ENCODE assay signal across 9 cellular contexts in the genomic region with DNA sequence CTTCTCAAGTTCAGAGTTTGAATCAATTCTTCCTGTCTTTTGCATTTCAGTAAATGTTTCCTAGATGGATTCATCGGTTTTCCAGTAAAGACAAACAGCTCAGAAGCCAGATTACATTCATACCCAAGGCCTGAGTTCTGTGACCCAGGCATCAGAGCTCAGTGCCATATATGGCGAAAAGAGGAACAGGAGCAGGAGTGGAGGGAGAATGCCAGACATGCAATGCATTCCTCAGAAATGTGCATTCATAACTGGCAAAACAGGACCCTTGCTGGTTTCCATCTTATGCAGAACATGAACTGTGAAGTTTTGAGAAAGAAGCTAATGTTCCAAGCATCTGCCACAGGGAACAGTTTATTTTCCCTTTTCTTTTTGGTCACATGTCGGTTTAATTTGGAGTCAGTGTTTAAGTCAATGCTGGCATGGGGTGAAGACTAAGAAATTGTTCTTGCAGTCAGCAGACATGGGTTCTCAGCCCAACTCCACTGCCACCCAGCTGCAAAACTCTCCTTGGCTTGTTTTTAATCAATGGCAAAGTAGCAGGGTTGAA.
DNase-seq lines count a peak whose midpoint lies in the region; ATAC-seq, FAIRE-seq and TF ChIP-seq lines count a peak whose summit lies in the region.
"Had no signal": no experiment of that assay in that cellular context is flagged by ENCODE, and none has a peak within 500 bp of the region (broad histone marks: within the 10 kb centered on the region; RNA-seq: fewer than 3 reads in every experiment).

No MANE protein-coding gene starts in this region.

- H3K4me3 Mint-ChIP-seq in stimulated activated effector memory CD8-positive, alpha-beta T cell treated with anti-CD3 and anti-CD28 coated beads, Interleukin-12 subunit alpha, Interleukin-12 subunit beta, amount 100 ng/mL, for 72 hours, result no peak overlapping the region

- H3K4me3 ChIP-seq in A549, result no peak overlapping the region
- no peak overlapping the region for H3K4me3 ChIP-seq in MG63
- H3K4me3 ChIP-seq in dorsolateral prefrontal cortex, result peak overlapping the region in 4 of 59 donors; percentile 8 to 29 (median 22)

- H3K9me3 ChIP-seq in A549 (no peaks in the 10 kb centered on the region), MG63 (no peaks in the 10 kb centered on the region)

- peak overlapping the region; percentile 82 to 84 for H3K27ac ChIP-seq in A549
- H3K27ac ChIP-seq in dorsolateral prefrontal cortex, result peak overlapping the region in 52 of 59 donors; percentile 2 to 75 (median 50)
- H3K27ac ChIP-seq: epithelial cell of prostate had no signal

- intact Hi-C loops in dorsolateral prefrontal cortex (cut with DNase I), result loop anchor here in 1 of 2 donors (10.0 kb wide), 2 partner anchors 216 to 674 kb away; no protein-coding TSS in a partner anchor

- CTCF ChIA-PET in A549 (lab: Yijun Ruan, JAX), result interaction anchor here (0.9 kb wide), 1 partner anchor 30 kb away, joined by 3 read pairs; no protein-coding TSS in a partner anchor

- H3K36me3 Mint-ChIP-seq in stimulated activated effector memory CD8-positive, alpha-beta T cell treated with anti-CD3 and anti-CD28 coated beads, Interleukin-12 subunit alpha, Interleukin-12 subunit beta, amount 100 ng/mL, for 72 hours, result no peaks in the 10 kb centered on the region

- TF ChIP-seq CTCF in A549 (IDR thresholded peaks at IDR 0.05) (no peak), dorsolateral prefrontal cortex (IDR thresholded peaks at IDR 0.05 in 54 of 56, conservative IDR thresholded peaks at IDR 0.05 in 2 of 56; ENCODE audit: low read depth in 1 of 56, partially characterized antibody in 56 of 56) (peak in 17 of 56 donors; percentile 8 to 46 (median 19))

- POLR2A ChIA-PET in A549 (lab: Yijun Ruan, JAX), result no interaction called here

- peak in 1 of 2 experiments; percentile 80 for DNase-seq in A549 (ENCODE audit: low read depth in 1 of 2, low spot score in 1 of 2)
- DNase-seq in MG63, result peak; percentile 84
- no peak for DNase-seq in dorsolateral prefrontal cortex
- DNase-seq in midbrain (lab: John Stamatoyannopoulos, UW), result peak; percentile 64
- DNase-seq in NCI-H1436 treated with DMSO at 0.1 percent for 48 hours (lab: John Stamatoyannopoulos, UW), result no peak
- no peak for DNase-seq in effector CD4-positive, alpha-beta T cell
- DNase-seq in stimulated activated effector memory CD8-positive, alpha-beta T cell treated with anti-CD3 and anti-CD28 coated beads, Interleukin-12 subunit alpha, Interleukin-12 subunit beta, amount 100 ng/mL, for 72 hours (ENCODE audit: low spot score in 2 of 2), result no peak

- no peak overlapping the region for H3K27ac Mint-ChIP-seq in stimulated activated effector memory CD8-positive, alpha-beta T cell treated with anti-CD3 and anti-CD28 coated beads, Interleukin-12 subunit alpha, Interleukin-12 subunit beta, amount 100 ng/mL, for 72 hours

- no peak; a peak in 2 of 5 replicates for TF ChIP-seq EP300 in A549 (IDR thresholded peaks at IDR 0.05)

- peaks cover 4% of the 10 kb centered on the region; the same call in 1 of the 2 replicates for H3K36me3 ChIP-seq in MG63

- H3K27me3 ChIP-seq in MG63 (no peaks in the 10 kb centered on the region), dorsolateral prefrontal cortex (no peaks in the 10 kb centered on the region)

- H3K4me1 ChIP-seq in A549, result peaks cover 89% of the 10 kb centered on the region

- ATAC-seq in A549, result peak; percentile 20 to 73; a peak in 3 of 6 replicates
- ATAC-seq in GM18498 (IDR thresholded peaks at IDR 0.05; ENCODE audit: unreplicated experiment), result no peak
- ATAC-seq in stimulated activated effector memory CD8-positive, alpha-beta T cell treated with anti-CD3 and anti-CD28 coated beads, Interleukin-12 subunit alpha, Interleukin-12 subunit beta, amount 100 ng/mL, for 72 hours, result no peak

- WGBS in A549 (ENCODE audit: missing lambda C conversion rate), result 18% methylated on average over 3 of the region's 3 CpGs

- no peaks in the 10 kb centered on the region for H3K9me3 Mint-ChIP-seq in stimulated activated effector memory CD8-positive, alpha-beta T cell treated with anti-CD3 and anti-CD28 coated beads, Interleukin-12 subunit alpha, Interleukin-12 subunit beta, amount 100 ng/mL, for 72 hours

- H3K4me1 Mint-ChIP-seq in stimulated activated effector memory CD8-positive, alpha-beta T cell treated with anti-CD3 and anti-CD28 coated beads, Interleukin-12 subunit alpha, Interleukin-12 subunit beta, amount 100 ng/mL, for 72 hours, result peaks cover 25% of the 10 kb centered on the region

- H3K4me2 ChIP-seq in A549, result peak overlapping the region; percentile 90

- FAIRE-seq in A549 (lab: Jason Lieb, UNC), result no peak

- no peak for TF ChIP-seq POLR2A in A549 (IDR thresholded peaks at IDR 0.05; ENCODE audit: low read length)

- no peak for TF ChIP-seq RAD21 in A549 (conservative IDR thresholded peaks at IDR 0.05 in 1 of 2, IDR thresholded peaks at IDR 0.05 in 1 of 2)

TF ChIP-seq in A549, 52 proteins besides CTCF, POLR2A, EP300 and RAD21:
- TF ChIP-seq HOXB5 (CRISPR knock-in tag; IDR thresholded peaks at IDR 0.05) (0 out of 2 replicates have a peak, but pooled peaks have one; percentile 38), EHF (CRISPR knock-in tag; IDR thresholded peaks at IDR 0.05) (no peak), RCOR1 (IDR thresholded peaks at IDR 0.05; ENCODE audit: low read depth, low read length) (no peak), NR3C1 (IDR thresholded peaks at IDR 0.05) (no peak), MAFK (IDR thresholded peaks at IDR 0.05; ENCODE audit: partially characterized antibody) (no peak), ZFP36 (IDR thresholded peaks at IDR 0.05; ENCODE audit: borderline replicate concordance, partially characterized antibody) (peak; percentile 62), POLR2AphosphoS2 (conservative IDR thresholded peaks at IDR 0.05; ENCODE audit: low read length) (no peak)
- TF ChIP-seq, protein P1, sequence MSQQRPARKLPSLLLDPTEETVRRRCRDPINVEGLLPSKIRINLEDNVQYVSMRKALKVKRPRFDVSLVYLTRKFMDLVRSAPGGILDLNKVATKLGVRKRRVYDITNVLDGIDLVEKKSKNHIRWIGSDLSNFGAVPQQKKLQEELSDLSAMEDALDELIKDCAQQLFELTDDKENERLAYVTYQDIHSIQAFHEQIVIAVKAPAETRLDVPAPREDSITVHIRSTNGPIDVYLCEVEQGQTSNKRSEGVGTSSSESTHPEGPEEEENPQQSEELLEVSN (IDR thresholded peaks at IDR 0.05; ENCODE audit: borderline replicate concordance, low read depth), result peak; percentile 39; the same call in 1 of the 2 replicates
- TF ChIP-seq, protein P2, sequence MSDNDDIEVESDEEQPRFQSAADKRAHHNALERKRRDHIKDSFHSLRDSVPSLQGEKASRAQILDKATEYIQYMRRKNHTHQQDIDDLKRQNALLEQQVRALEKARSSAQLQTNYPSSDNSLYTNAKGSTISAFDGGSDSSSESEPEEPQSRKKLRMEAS (IDR thresholded peaks at IDR 0.05), result peak; percentile 60; the same call in 1 of the 2 replicates

Comparison
In these comparisons a context has a peak if more than half of its experiments do, and no peak if none do; other contexts are left out.
1. ATAC-seq: peak in A549 (2 of 2); none in GM18498 (single experiment) and stimulated activated effector memory CD8-positive, alpha-beta T cell treated with anti-CD3 and anti-CD28 coated beads, Interleukin-12 subunit alpha, Interleukin-12 subunit beta, amount 100 ng/mL, for 72 hours (single experiment).
2. DNase-seq: peak in MG63 (single experiment) and midbrain (single experiment); none in dorsolateral prefrontal cortex (0 of 10), NCI-H1436 treated with DMSO at 0.1 percent for 48 hours (single experiment), effector CD4-positive, alpha-beta T cell (single experiment) and stimulated activated effector memory CD8-positive, alpha-beta T cell treated with anti-CD3 and anti-CD28 coated beads, Interleukin-12 subunit alpha, Interleukin-12 subunit beta, amount 100 ng/mL, for 72 hours (0 of 2).